23 cellular contexts compared by ENCODE assay signal in the genomic region with DNA sequence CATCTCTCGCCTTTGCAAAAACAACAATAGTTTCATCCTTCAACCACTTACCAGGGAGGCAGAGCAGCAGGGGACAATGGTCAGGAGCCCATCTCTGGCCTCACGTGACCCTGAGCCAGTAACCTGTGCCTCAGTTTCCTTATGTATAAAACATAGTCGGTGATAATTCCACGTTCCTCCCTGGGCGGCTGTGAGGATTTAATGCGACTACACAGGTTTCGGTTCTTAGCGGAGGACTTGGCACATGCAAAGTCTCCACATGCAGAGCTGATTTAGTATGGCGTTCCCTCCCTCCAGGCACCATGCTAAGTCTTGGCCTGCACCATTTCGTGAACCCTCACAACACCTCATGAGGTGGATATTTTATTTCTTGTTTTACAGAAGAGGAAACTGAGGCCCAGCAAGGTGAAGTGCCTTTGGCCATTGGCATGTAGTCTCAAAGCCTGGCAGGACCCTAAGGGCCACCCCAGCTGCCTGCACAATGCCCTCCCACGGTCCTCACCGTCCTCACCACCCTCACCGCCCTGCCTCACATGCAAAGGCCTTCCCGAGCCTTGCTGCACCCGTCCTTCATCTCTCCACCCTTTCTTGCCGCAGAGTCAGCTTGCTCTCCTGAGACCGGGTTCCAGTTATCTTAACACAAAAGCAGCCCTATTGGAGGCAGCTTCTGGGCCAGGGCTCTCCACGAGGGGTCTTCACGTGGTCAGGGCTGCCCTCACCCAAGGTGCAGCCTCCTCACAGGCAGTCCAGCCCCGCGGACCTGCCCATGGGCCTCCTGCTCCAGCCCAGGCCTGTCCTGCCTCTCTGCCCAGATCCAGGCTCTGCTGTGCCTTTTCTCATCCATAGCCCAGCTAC.
"Had no signal": no experiment of that assay in that cellular context is flagged by ENCODE, and none has a peak within 500 bp of the region (broad histone marks: within the 10 kb centered on the region; RNA-seq: fewer than 3 reads in every experiment).

No MANE protein-coding gene starts in this region.

- DNase-seq: activated CD4-positive, alpha-beta memory T cell treated with anti-CD3 and anti-CD28 coated beads for 36 hours; activated CD4-positive, alpha-beta T cell treated with anti-CD3 and anti-CD28 coated beads, Interleukin-2, amount 10 ng/mL, durations not matched to agents 24 days and 14 days; activated CD4-positive, CD25-positive, alpha-beta regulatory T cell treated with anti-CD3 and anti-CD28 coated beads, Interleukin-2, amount 50 U/mL, for 72 hours; activated effector memory CD4-positive, alpha-beta T cell treated with Interleukin-2 at 50 U/mL for 16 hours; activated naive CD4-positive, alpha-beta T cell treated with Interleukin-2 at 50 U/mL for 16 hours; activated T-cell treated with anti-CD3 and anti-CD28 coated beads for 4 hours; anterior cingulate cortex; dorsolateral prefrontal cortex; effector memory CD4-positive, alpha-beta T cell; left lung; naive B cell; spleen; stimulated activated naive CD8-positive, alpha-beta T cell treated with anti-CD3 and anti-CD28 coated beads, Interleukin-15, Interleukin-2, amounts not matched to agents 100 U/mL and 50 U/mL, for 24 hours; T-helper 2 cell; uterus had no signal

- H3K27me3 Mint-ChIP-seq: activated CD4-positive, alpha-beta memory T cell treated with anti-CD3 and anti-CD28 coated beads for 36 hours; activated naive CD8-positive, alpha-beta T cell had no signal

- FAIRE-seq: colon, frontal cortex had no signal

- H3K36me3 Mint-ChIP-seq: activated CD4-positive, alpha-beta memory T cell treated with anti-CD3 and anti-CD28 coated beads for 36 hours; activated naive CD8-positive, alpha-beta T cell; mesothelial cell of epicardium; naive B cell; neural progenitor cell had no signal

- H3K4me1 Mint-ChIP-seq: activated CD4-positive, alpha-beta T cell treated with anti-CD3 and anti-CD28 coated beads, Interleukin-2, amount 10 ng/mL, durations not matched to agents 24 days and 14 days; naive B cell had no signal

- H3K4me3 ChIP-seq: dorsolateral prefrontal cortex, left lung, lung, neural progenitor cell, spleen, thoracic aorta, uterus had no signal

- H3K27ac Mint-ChIP-seq: activated CD4-positive, alpha-beta memory T cell treated with anti-CD3 and anti-CD28 coated beads for 36 hours; activated CD4-positive, alpha-beta T cell treated with anti-CD3 and anti-CD28 coated beads, Interleukin-2, amount 10 ng/mL, durations not matched to agents 24 days and 14 days; activated naive CD8-positive, alpha-beta T cell; mesothelial cell of epicardium; naive B cell; neural progenitor cell had no signal

- H3K4me1 ChIP-seq: left lung, neural progenitor cell, spleen had no signal

- H3K36me3 ChIP-seq: left lung, neural progenitor cell, spleen, thoracic aorta, uterus had no signal

- H3K9me3 ChIP-seq: left lung, spleen, thoracic aorta, uterus had no signal

- H3K9me3 Mint-ChIP-seq: activated CD4-positive, alpha-beta memory T cell treated with anti-CD3 and anti-CD28 coated beads for 36 hours; activated CD4-positive, alpha-beta T cell treated with anti-CD3 and anti-CD28 coated beads, Interleukin-2, amount 10 ng/mL, durations not matched to agents 24 days and 14 days; mesothelial cell of epicardium; neural progenitor cell had no signal

- H3K4me3 Mint-ChIP-seq: activated CD4-positive, alpha-beta memory T cell treated with anti-CD3 and anti-CD28 coated beads for 36 hours; activated CD4-positive, alpha-beta T cell treated with anti-CD3 and anti-CD28 coated beads, Interleukin-2, amount 10 ng/mL, durations not matched to agents 24 days and 14 days; activated naive CD8-positive, alpha-beta T cell; mesothelial cell of epicardium; naive B cell; neural progenitor cell had no signal

- ATAC-seq: left lung; right cardiac atrium; stimulated activated naive CD8-positive, alpha-beta T cell treated with anti-CD3 and anti-CD28 coated beads, Interleukin-15, Interleukin-2, amounts not matched to agents 100 U/mL and 50 U/mL, for 24 hours had no signal

- H3K27me3 ChIP-seq: neural progenitor cell, uterus had no signal
